ENCODE assay signal across 8 cellular contexts in genomic region chr2:70888389-70888924, GRCh38. TPM values are rescaled to one million over a fixed set of nuclear protein-coding genes. Genes with fewer than 3 reads are reported as not detected.
A peak's percentile ranks its signal among the peaks of the same experiment; 100 is the strongest.
DNase-seq lines count a peak whose midpoint lies in the region; ATAC-seq and TF ChIP-seq lines count a peak whose summit lies in the region.

No MANE protein-coding gene starts in this region.

- H3K4me3 Mint-ChIP-seq in activated CD8-positive, alpha-beta memory T cell treated with anti-CD3 and anti-CD28 coated beads, Interleukin-2, amount 10 ng/mL, durations not matched to agents 7 days and 5 days: peak overlapping the region; percentile 35
- peak overlapping the region; percentile 76 for H3K4me3 Mint-ChIP-seq in activated B cell treated with CpG ODN at 0.5 μM for 24 hours

- CTCF ChIA-PET in activated CD8-positive, alpha-beta memory T cell treated with anti-CD3 and anti-CD28 coated beads, Interleukin-2, amount 10 ng/mL, durations not matched to agents 7 days and 5 days (lab: Charles Lee): no interaction called here
- CTCF ChIA-PET in activated B cell treated with CpG ODN at 0.5 μM for 24 hours (lab: Charles Lee): no interaction called here

- H3K27ac Mint-ChIP-seq in activated CD8-positive, alpha-beta memory T cell treated with anti-CD3 and anti-CD28 coated beads, Interleukin-2, amount 10 ng/mL, durations not matched to agents 7 days and 5 days: peak overlapping the region; percentile 34
- H3K27ac Mint-ChIP-seq in activated B cell treated with CpG ODN at 0.5 μM for 24 hours: no peak overlapping the region

- intact Hi-C loops in activated B cell treated with CpG ODN at 0.5 μM for 24 hours (cut with micrococcal nuclease): loop anchor here (2.0 kb wide), 1 partner anchor 18 kb away; no protein-coding TSS in a partner anchor

- H3K9ac ChIP-seq in iPS-15b (ENCODE audit: low read depth, low read length): no peak overlapping the region
- H3K9ac ChIP-seq in skeletal muscle tissue (ENCODE audit: low read depth in 1 of 3, low read length in 3 of 3): peak overlapping the region in 1 of 3 donors; percentile 25

- H3K4me1 Mint-ChIP-seq in activated CD8-positive, alpha-beta memory T cell treated with anti-CD3 and anti-CD28 coated beads, Interleukin-2, amount 10 ng/mL, durations not matched to agents 7 days and 5 days: peaks cover 26% of the 10 kb centered on the region
- H3K4me1 Mint-ChIP-seq in activated B cell treated with CpG ODN at 0.5 μM for 24 hours: peaks cover 27% of the 10 kb centered on the region

- no peaks in the 10 kb centered on the region for H3K9me3 ChIP-seq in iPS-15b (ENCODE audit: control insufficient read depth, insufficient read depth, low read length)
- H3K9me3 ChIP-seq in skeletal muscle tissue (ENCODE audit: control insufficient read depth in 3 of 3, low read length in 3 of 3): peaks cover 0 to under 1% (median 0%) of the 10 kb centered on the region in 3 donors

- H3K27me3 ChIP-seq in iPS-15b (ENCODE audit: control insufficient read depth, insufficient read depth, low read length): peaks cover 100% of the 10 kb centered on the region
- H3K27me3 ChIP-seq in skeletal muscle tissue (ENCODE audit: control insufficient read depth in 3 of 3, insufficient read depth in 3 of 3, low read length in 3 of 3): peaks cover 66 to 72% (median 69%) of the 10 kb centered on the region in 3 donors

- no peak for TF ChIP-seq CTCF in activated B cell treated with CpG ODN at 0.5 μM for 24 hours (IDR thresholded peaks at IDR 0.05)

- H3K27ac ChIP-seq in skeletal muscle tissue (ENCODE audit: low read depth, low read length): no peak overlapping the region

- POLR2A ChIA-PET in activated B cell treated with CpG ODN at 0.5 μM for 24 hours (lab: Charles Lee): no interaction called here

- H3K9me3 Mint-ChIP-seq in activated CD8-positive, alpha-beta memory T cell treated with anti-CD3 and anti-CD28 coated beads, Interleukin-2, amount 10 ng/mL, durations not matched to agents 7 days and 5 days (ENCODE audit: low read depth): no peaks in the 10 kb centered on the region
- H3K9me3 Mint-ChIP-seq in activated B cell treated with CpG ODN at 0.5 μM for 24 hours: no peaks in the 10 kb centered on the region

- peaks cover 3% of the 10 kb centered on the region for H3K36me3 Mint-ChIP-seq in activated CD8-positive, alpha-beta memory T cell treated with anti-CD3 and anti-CD28 coated beads, Interleukin-2, amount 10 ng/mL, durations not matched to agents 7 days and 5 days
- H3K36me3 Mint-ChIP-seq in activated B cell treated with CpG ODN at 0.5 μM for 24 hours (ENCODE audit: low read depth): no peaks in the 10 kb centered on the region

- H3K4me1 ChIP-seq in iPS-15b (ENCODE audit: control insufficient read depth, insufficient read depth, low read length) (no peaks in the 10 kb centered on the region), skeletal muscle tissue (ENCODE audit: control insufficient read depth in 3 of 3, insufficient read depth in 3 of 3, low read length in 3 of 3) (peaks cover 15 to 16% (median 16%) of the 10 kb centered on the region in 3 donors)

- peak overlapping the region; percentile 63 for H3K4me3 ChIP-seq in iPS-15b (ENCODE audit: low read depth, low read length)
- H3K4me3 ChIP-seq in skeletal muscle tissue (ENCODE audit: low read length in 3 of 3): peak overlapping the region in 2 of 3 donors; percentile 64 to 69

- peaks cover 94% of the 10 kb centered on the region for H3K27me3 Mint-ChIP-seq in activated CD8-positive, alpha-beta memory T cell treated with anti-CD3 and anti-CD28 coated beads, Interleukin-2, amount 10 ng/mL, durations not matched to agents 7 days and 5 days
- H3K27me3 Mint-ChIP-seq in activated B cell treated with CpG ODN at 0.5 μM for 24 hours: peaks cover 67% of the 10 kb centered on the region

- no peaks in the 10 kb centered on the region for H3K36me3 ChIP-seq in iPS-15b (ENCODE audit: control insufficient read depth, insufficient read depth, low read length)
- H3K36me3 ChIP-seq in skeletal muscle tissue (ENCODE audit: control insufficient read depth in 3 of 3, insufficient read depth in 3 of 3, low read length in 3 of 3): no peaks in the 10 kb centered on the region

- no peak for DNase-seq in activated CD8-positive, alpha-beta memory T cell treated with anti-CD3 and anti-CD28 coated beads, Interleukin-2, amount 10 ng/mL, durations not matched to agents 7 days and 5 days
- no peak for DNase-seq in activated CD8-positive, alpha-beta memory T cell treated with anti-CD3 and anti-CD28 coated beads, Interleukin-2, amount 50 U/mL, for 4 hours
- DNase-seq in activated B cell treated with CpG ODN at 0.5 μM for 24 hours (no peak), hepatic stellate cell (ENCODE audit: low spot score) (no peak), T1000 (lab: John Stamatoyannopoulos, UW) (no peak), occipital lobe (lab: John Stamatoyannopoulos, UW) (no peak)

- ATAC-seq in activated CD8-positive, alpha-beta memory T cell treated with anti-CD3 and anti-CD28 coated beads, Interleukin-2, amount 10 ng/mL, durations not matched to agents 7 days and 5 days: no peak
- no peak for ATAC-seq in activated B cell treated with CpG ODN at 0.5 μM for 24 hours (ENCODE audit: low read depth)

RNA-seq across cellular contexts. Expression of gene VAX2, which starts 11.9 kb away (rescaled TPM):
- not detected for total RNA-seq in activated CD8-positive, alpha-beta memory T cell treated with anti-CD3 and anti-CD28 coated beads, Interleukin-2, amount 10 ng/mL, durations not matched to agents 7 days and 5 days
- total RNA-seq in activated B cell treated with CpG ODN at 0.5 μM for 24 hours (not detected in 2 replicates), skeletal muscle tissue (1.0 TPM), occipital lobe (0.31 TPM)

RNA-seq across cellular contexts. Expression of gene ATP6V1B1, which starts 47.2 kb away (rescaled TPM):
- total RNA-seq in activated CD8-positive, alpha-beta memory T cell treated with anti-CD3 and anti-CD28 coated beads, Interleukin-2, amount 10 ng/mL, durations not matched to agents 7 days and 5 days: not detected
- total RNA-seq in activated B cell treated with CpG ODN at 0.5 μM for 24 hours (not detected in 2 replicates), skeletal muscle tissue (1.6 TPM), occipital lobe (not detected)

RNA-seq across cellular contexts. Expression of gene CD207, which starts 52.8 kb away (rescaled TPM):
- total RNA-seq in activated CD8-positive, alpha-beta memory T cell treated with anti-CD3 and anti-CD28 coated beads, Interleukin-2, amount 10 ng/mL, durations not matched to agents 7 days and 5 days: not detected
- not detected in 2 replicates for total RNA-seq in activated B cell treated with CpG ODN at 0.5 μM for 24 hours
- under 0.01 TPM for total RNA-seq in skeletal muscle tissue
- not detected for total RNA-seq in occipital lobe
